29 cellular contexts compared by ENCODE assay signal in genomic region chr3:19522305-19522704, GRCh38.
"Had no signal": no experiment of that assay in that cellular context is flagged by ENCODE, and none has a peak within 500 bp of the region (broad histone marks: within the 10 kb centered on the region; RNA-seq: fewer than 3 reads in every experiment).

No MANE protein-coding gene starts in this region.

- H3K4me3 Mint-ChIP-seq: dendritic cell treated with granulocyte-macrophage colony-stimulating factor and Interleukin-4, amounts not matched to agents 40 ng/mL and 50 ng/mL, for 4 days; effector memory CD8-positive, alpha-beta T cell; endodermal cell had no signal

- H3K4me1 ChIP-seq: colonic mucosa, esophagus muscularis mucosa, esophagus squamous epithelium, foreskin keratinocyte, gastrocnemius medialis, gastroesophageal sphincter, heart left ventricle, heart right ventricle had no signal

- H3K4me1 Mint-ChIP-seq: endodermal cell had no signal

- H3K27ac ChIP-seq: colonic mucosa, coronary artery, dorsolateral prefrontal cortex, epithelial cell of prostate, esophagus muscularis mucosa, esophagus squamous epithelium, foreskin keratinocyte, gastrocnemius medialis, gastroesophageal sphincter, heart left ventricle, heart right ventricle had no signal

- H3K27me3 Mint-ChIP-seq: dendritic cell treated with granulocyte-macrophage colony-stimulating factor and Interleukin-4, amounts not matched to agents 40 ng/mL and 50 ng/mL, for 4 days; effector memory CD8-positive, alpha-beta T cell had no signal

- H3K27ac Mint-ChIP-seq: dendritic cell treated with granulocyte-macrophage colony-stimulating factor and Interleukin-4, amounts not matched to agents 40 ng/mL and 50 ng/mL, for 4 days; effector memory CD8-positive, alpha-beta T cell; endodermal cell had no signal

- FAIRE-seq: colon, endometrium, endothelial cell of umbilical vein, frontal cortex had no signal

- H3K36me3 ChIP-seq: colonic mucosa, esophagus muscularis mucosa, esophagus squamous epithelium, gastrocnemius medialis, gastroesophageal sphincter, heart left ventricle, heart right ventricle had no signal

- H3K27me3 ChIP-seq: colonic mucosa, dorsolateral prefrontal cortex, esophagus muscularis mucosa, esophagus squamous epithelium, foreskin keratinocyte, gastrocnemius medialis, gastroesophageal sphincter, heart left ventricle, heart right ventricle had no signal

- H3K9me3 Mint-ChIP-seq: dendritic cell treated with granulocyte-macrophage colony-stimulating factor and Interleukin-4, amounts not matched to agents 40 ng/mL and 50 ng/mL, for 4 days had no signal

- H3K4me3 ChIP-seq: colonic mucosa, coronary artery, dorsolateral prefrontal cortex, esophagus muscularis mucosa, esophagus squamous epithelium, gastrocnemius medialis, gastroesophageal sphincter, heart left ventricle, heart right ventricle had no signal

- H3K9me3 ChIP-seq: colonic mucosa, esophagus muscularis mucosa, esophagus squamous epithelium, gastrocnemius medialis, gastroesophageal sphincter, heart left ventricle, heart right ventricle had no signal

- ATAC-seq: effector memory CD8-positive, alpha-beta T cell; esophagus mucosa; foreskin keratinocyte; gastrocnemius medialis; gastroesophageal sphincter; heart left ventricle; heart right ventricle had no signal

- DNase-seq: colonic mucosa; cortex of kidney; dermis blood vessel endothelial cell; dorsolateral prefrontal cortex; effector CD4-positive, alpha-beta T cell; effector CD8-positive, alpha-beta T cell; effector memory CD4-positive, alpha-beta T cell; effector memory CD8-positive, alpha-beta T cell; endodermal cell; erythroblast; esophagus squamous epithelium; foreskin fibroblast; foreskin keratinocyte; foreskin melanocyte; gastrocnemius medialis; glutamatergic neuron; head of caudate nucleus; heart left ventricle; heart right ventricle had no signal
